18 cellular contexts compared by ENCODE assay signal in the genomic region with DNA sequence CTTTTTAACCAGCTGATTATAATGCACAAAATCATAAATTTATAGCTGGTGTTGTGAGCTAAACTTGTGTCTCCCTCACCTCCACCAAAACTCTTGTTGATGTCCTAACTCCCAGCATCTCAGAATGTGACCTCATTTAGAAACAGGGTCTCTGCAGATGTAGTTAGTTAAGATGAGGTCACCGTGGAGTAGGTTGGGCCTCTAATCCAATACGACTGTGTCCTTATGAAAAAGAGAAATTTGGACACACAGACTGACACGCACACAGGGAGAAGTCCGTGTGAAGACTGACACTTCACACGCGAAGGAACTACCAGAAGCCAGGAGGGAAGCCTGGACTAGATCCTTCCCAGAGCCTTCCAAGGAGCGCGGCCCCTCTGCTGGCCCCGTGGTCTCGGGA. TPM values are rescaled to one million over a fixed set of nuclear protein-coding genes. Genes with fewer than 3 reads are reported as not detected.
DNase-seq lines count a peak whose midpoint lies in the region; ATAC-seq, FAIRE-seq and TF ChIP-seq lines count a peak whose summit lies in the region.
"Had no signal": no experiment of that assay in that cellular context is flagged by ENCODE, and none has a peak within 500 bp of the region (broad histone marks: within the 10 kb centered on the region; RNA-seq: fewer than 3 reads in every experiment).

No MANE protein-coding gene starts in this region.

- intact Hi-C loops in pancreas (cut with DNase I) (no loop called here), left lung (cut with DNase I) (no loop called here)

- WGBS in pancreas, 2 donors, result 95 to 96% methylated on average over 10 of the region's 10 CpGs

- H3K4me3 Mint-ChIP-seq in chondrocyte (ENCODE audit: unreplicated experiment), result no peak overlapping the region
- H3K4me3 Mint-ChIP-seq in osteocyte (ENCODE audit: unreplicated experiment), result no peak overlapping the region
- H3K4me3 Mint-ChIP-seq: CD8-positive, alpha-beta memory T cell; IgD-negative memory B cell had no signal

- H3K27ac ChIP-seq in pancreas, result no peak overlapping the region
- H3K27ac ChIP-seq in left lung, result no peak overlapping the region

- H3K9me3 Mint-ChIP-seq in chondrocyte (ENCODE audit: low read depth) (no peaks in the 10 kb centered on the region), osteocyte (ENCODE audit: unreplicated experiment) (no peaks in the 10 kb centered on the region)
- H3K9me3 Mint-ChIP-seq: CD8-positive, alpha-beta memory T cell; IgD-negative memory B cell had no signal

- H3K36me3 Mint-ChIP-seq in chondrocyte (ENCODE audit: low read depth) (peaks cover 22% of the 10 kb centered on the region), osteocyte (ENCODE audit: unreplicated experiment) (peaks cover 50% of the 10 kb centered on the region)

- ATAC-seq in pancreas, result no peak
- no peak for ATAC-seq in left lung

- H3K27me3 ChIP-seq in pancreas, result no peaks in the 10 kb centered on the region
- no peaks in the 10 kb centered on the region for H3K27me3 ChIP-seq in left lung

- no peaks in the 10 kb centered on the region for H3K9me3 ChIP-seq in pancreas
- no peaks in the 10 kb centered on the region for H3K9me3 ChIP-seq in left lung
- H3K9me3 ChIP-seq: SK-N-SH had no signal

- peak overlapping the region; percentile 17 for H3K27ac Mint-ChIP-seq in chondrocyte (ENCODE audit: unreplicated experiment)
- H3K27ac Mint-ChIP-seq in osteocyte (ENCODE audit: unreplicated experiment), result peak overlapping the region; percentile 76
- H3K27ac Mint-ChIP-seq: CD8-positive, alpha-beta memory T cell had no signal

- TF ChIP-seq CTCF in AG10803 (conservative IDR thresholded peaks at IDR 0.05; ENCODE audit: low read length) (no peak), chondrocyte (IDR thresholded peaks at IDR 0.05) (no peak), osteocyte (IDR thresholded peaks at IDR 0.05) (no peak), pancreas (IDR thresholded peaks at IDR 0.05) (no peak), left lung (IDR thresholded peaks at IDR 0.05) (no peak)

- DNase-seq in AG10803 (ENCODE audit: low read depth) (peak; percentile 60), HTR-8/SVneo (ENCODE audit: insufficient read length, low spot score) (no peak), chondrocyte (ENCODE audit: low spot score) (no peak), osteocyte (ENCODE audit: extremely low spot score, unreplicated experiment) (no peak), pancreas (no peak), DMS 273 treated with DMSO at 0.1 percent for 48 hours (lab: John Stamatoyannopoulos, UW) (no peak), left lung (no peak)
- DNase-seq: C1 segment of cervical spinal cord; CD8-positive, alpha-beta memory T cell; DMS79 treated with DMSO at 0.1 percent for 48 hours; NCI-H1092 treated with DMSO at 0.1 percent for 48 hours; NCI-H2081; NCI-H2171 treated with DMSO at 0.1 percent for 48 hours; OCI-M1; SHP77 treated with DMSO at 0.1 percent for 48 hours; SK-N-SH had no signal

- H3K27me3 Mint-ChIP-seq in chondrocyte (ENCODE audit: low read depth) (no peaks in the 10 kb centered on the region), osteocyte (ENCODE audit: unreplicated experiment) (no peaks in the 10 kb centered on the region)
- H3K27me3 Mint-ChIP-seq: IgD-negative memory B cell had no signal

- FAIRE-seq in HTR-8/SVneo (lab: Jason Lieb, UNC), result peak; percentile 31
- no peak for FAIRE-seq in pancreas (lab: Jason Lieb, UNC)
- FAIRE-seq: D721Med had no signal

- H3K4me3 ChIP-seq in AG10803 (ENCODE audit: low read length) (no peak overlapping the region), pancreas (no peak overlapping the region), left lung (no peak overlapping the region)

- H3K4me1 Mint-ChIP-seq in chondrocyte (ENCODE audit: low read depth), result peaks cover 46% of the 10 kb centered on the region
- peaks cover 66% of the 10 kb centered on the region for H3K4me1 Mint-ChIP-seq in osteocyte (ENCODE audit: unreplicated experiment)

- H3K36me3 ChIP-seq in pancreas, result no peaks in the 10 kb centered on the region
- H3K36me3 ChIP-seq in left lung, result peaks cover 0 to 15% of the 10 kb centered on the region in 2 donors

- H3K4me1 ChIP-seq in pancreas, result no peaks in the 10 kb centered on the region
- no peaks in the 10 kb centered on the region for H3K4me1 ChIP-seq in left lung

RNA-seq across cellular contexts. Expression of a gene that starts 46.5 kb away (rescaled TPM):
- 159 to 178 TPM (median 159 TPM) in 3 replicates for total RNA-seq in chondrocyte
- total RNA-seq in osteocyte, result 320 and 339 TPM in 2 replicates
- 10 to 100 TPM in 1 of 6 donors, 1 to 10 TPM in 5; 3.9 to 11.2 (median 6.1) TPM for total RNA-seq in pancreas
- 1 to 10 TPM; 1.9 to 3.2 TPM for polyA plus RNA-seq in pancreas
- total RNA-seq in left lung, result 10 to 100 TPM; 30.5 to 38.4 TPM
